In the genomic region with DNA sequence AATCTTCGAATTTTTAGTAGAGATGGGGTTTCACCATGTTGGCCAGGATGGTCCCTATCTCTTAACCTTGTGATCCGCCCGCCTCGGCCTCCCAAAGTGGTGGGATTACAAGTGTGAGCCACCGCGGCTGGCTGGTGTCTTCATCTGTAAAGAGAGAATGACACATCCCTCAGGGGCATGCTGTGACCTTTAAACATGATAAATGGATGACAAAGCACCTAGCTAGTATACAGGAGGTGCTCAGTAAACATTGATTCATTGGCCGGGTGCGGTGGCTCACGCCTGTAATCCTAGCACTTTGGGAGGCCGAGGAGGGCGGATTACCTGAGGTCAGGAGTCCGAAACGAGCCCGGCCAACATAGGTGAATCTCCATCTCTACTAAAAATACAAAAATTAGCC, we compare ENCODE assay signal across 2 cellular contexts.
TF ChIP-seq lines count a peak whose summit lies in the region.
"Not testable (repeated sequence)": the region's sequence is repeated elsewhere in the genome, so short reads cannot be mapped to it uniquely, and the experiment has no call there.

No MANE protein-coding gene starts in this region.

TF ChIP-seq in A549, 52 proteins besides CTCF, POLR2A, EP300 and RAD21:
- TF ChIP-seq FOSL2 (IDR thresholded peaks at IDR 0.05), result not testable (repeated sequence)
- TF ChIP-seq FOSL2 (CRISPR knock-in tag; IDR thresholded peaks at IDR 0.05), result peak; percentile 9; the same call in 1 of the 2 replicates

TF ChIP-seq in HepG2, 621 proteins besides CTCF, POLR2A, EP300 and RAD21:
- TF ChIP-seq PPARG (CRISPR knock-in tag; conservative IDR thresholded peaks at IDR 0.05) (peak; percentile 87), ZKSCAN1 (IDR thresholded peaks at IDR 0.05; ENCODE audit: low read length) (0 out of 2 replicates have a peak, but pooled peaks have one; percentile 19), JUN (CRISPR knock-in tag; IDR thresholded peaks at IDR 0.05) (0 out of 2 replicates have a peak, but pooled peaks have one; percentile 20), MAFK (conservative IDR thresholded peaks at IDR 0.05 in 1 of 2, IDR thresholded peaks at IDR 0.05 in 1 of 2; ENCODE audit: low read length in 2 of 2) (0 out of 4 replicates have a peak, but pooled peaks of 1 of the 2 experiments have one; percentile 20), GATAD2A (CRISPR knock-in tag; IDR thresholded peaks at IDR 0.05) (peak; percentile 58), NFE2L2 (IDR thresholded peaks at IDR 0.05; ENCODE audit: low read length) (peak; percentile 47; the same call in 1 of the 2 replicates), SOX13 (CRISPR knock-in tag; conservative IDR thresholded peaks at IDR 0.05 in 1 of 2, IDR thresholded peaks at IDR 0.05 in 1 of 2) (peak in 1 of 2 experiments; percentile 36; a peak in 1 of 4 replicates), FOSL1 (CRISPR knock-in tag; IDR thresholded peaks at IDR 0.05; ENCODE audit: borderline replicate concordance) (peak; percentile 51; the same call in 1 of the 2 replicates), ZSCAN9 (CRISPR knock-in tag; IDR thresholded peaks at IDR 0.05; ENCODE audit: borderline replicate concordance) (peak; percentile 43; the same call in 1 of the 2 replicates), NR2F1 (CRISPR knock-in tag; IDR thresholded peaks at IDR 0.05) (peak; percentile 46 to 53; a peak in 2 of 4 replicates), ZKSCAN8 (CRISPR knock-in tag; IDR thresholded peaks at IDR 0.05; ENCODE audit: borderline replicate concordance) (peak; percentile 99), FOSL2 (CRISPR knock-in tag; IDR thresholded peaks at IDR 0.05) (peak; percentile 91), NR2F6 (IDR thresholded peaks at IDR 0.05) (peak; percentile 68), NR2F6 (CRISPR knock-in tag; IDR thresholded peaks at IDR 0.05) (peak; percentile 69), FOXP1 (CRISPR knock-in tag; IDR thresholded peaks at IDR 0.05) (peak; percentile 57), ZNF605 (CRISPR knock-in tag; IDR thresholded peaks at IDR 0.05) (peak; percentile 72; the same call in 1 of the 2 replicates), SOX6 (CRISPR knock-in tag; IDR thresholded peaks at IDR 0.05) (0 out of 2 replicates have a peak, but pooled peaks have one; percentile 17), MIER3 (CRISPR knock-in tag; IDR thresholded peaks at IDR 0.05; ENCODE audit: borderline replicate concordance) (0 out of 2 replicates have a peak, but pooled peaks have one; percentile 34), MAFF (IDR thresholded peaks at IDR 0.05; ENCODE audit: low read depth, low read length) (0 out of 2 replicates have a peak, but pooled peaks have one; percentile 4), HMG20A (CRISPR knock-in tag; IDR thresholded peaks at IDR 0.05; ENCODE audit: borderline replicate concordance) (peak; percentile 49; the same call in 1 of the 2 replicates), KDM2A (CRISPR knock-in tag; IDR thresholded peaks at IDR 0.05; ENCODE audit: borderline replicate concordance, low read depth) (0 out of 2 replicates have a peak, but pooled peaks have one; percentile 23), ZMYM2 (CRISPR knock-in tag; IDR thresholded peaks at IDR 0.05) (peak; percentile 70; the same call in 1 of the 2 replicates), SAP130 (CRISPR knock-in tag; IDR thresholded peaks at IDR 0.05; ENCODE audit: low read depth) (peak; percentile 65), SOX5 (CRISPR knock-in tag; IDR thresholded peaks at IDR 0.05; ENCODE audit: borderline replicate concordance) (peak; percentile 40; the same call in 1 of the 2 replicates), ZNF460 (CRISPR knock-in tag; IDR thresholded peaks at IDR 0.05; ENCODE audit: borderline replicate concordance) (peak; percentile 97), RCOR2 (CRISPR knock-in tag; IDR thresholded peaks at IDR 0.05) (peak; percentile 73; the same call in 1 of the 2 replicates), RXRA (CRISPR knock-in tag; IDR thresholded peaks at IDR 0.05) (peak; percentile 47; the same call in 1 of the 2 replicates), ZNF792 (CRISPR knock-in tag; IDR thresholded peaks at IDR 0.05) (peak; percentile 24; the same call in 1 of the 2 replicates), RXRB (CRISPR knock-in tag; IDR thresholded peaks at IDR 0.05; ENCODE audit: borderline replicate concordance) (peak; percentile 76), FOXA3 (CRISPR knock-in tag; IDR thresholded peaks at IDR 0.05) (peak; percentile 79), FOXA1 (CRISPR knock-in tag; IDR thresholded peaks at IDR 0.05) (peak; percentile 69; the same call in 1 of the 2 replicates), PHF21A (CRISPR knock-in tag; IDR thresholded peaks at IDR 0.05) (0 out of 2 replicates have a peak, but pooled peaks have one; percentile 11), ZNF205 (CRISPR knock-in tag; IDR thresholded peaks at IDR 0.05) (0 out of 2 replicates have a peak, but pooled peaks have one; percentile 70), HDAC2 (CRISPR knock-in tag; IDR thresholded peaks at IDR 0.05) (peak; percentile 33; the same call in 1 of the 2 replicates), HNF4A (CRISPR knock-in tag; IDR thresholded peaks at IDR 0.05) (peak; percentile 31; the same call in 1 of the 2 replicates), RARA (CRISPR knock-in tag; IDR thresholded peaks at IDR 0.05) (peak; percentile 35; the same call in 1 of the 2 replicates), ZNF644 (CRISPR knock-in tag; IDR thresholded peaks at IDR 0.05; ENCODE audit: low read depth) (0 out of 2 replicates have a peak, but pooled peaks have one; percentile 12)
- TF ChIP-seq, protein P1, sequence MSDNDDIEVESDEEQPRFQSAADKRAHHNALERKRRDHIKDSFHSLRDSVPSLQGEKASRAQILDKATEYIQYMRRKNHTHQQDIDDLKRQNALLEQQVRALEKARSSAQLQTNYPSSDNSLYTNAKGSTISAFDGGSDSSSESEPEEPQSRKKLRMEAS (IDR thresholded peaks at IDR 0.05), result 0 out of 2 replicates have a peak, but pooled peaks have one; percentile 15
- TF ChIP-seq SOX13, FOXP1, SOX6, FOXA1 (IDR thresholded peaks at IDR 0.05): not testable (repeated sequence)
- TF ChIP-seq, protein P2, sequence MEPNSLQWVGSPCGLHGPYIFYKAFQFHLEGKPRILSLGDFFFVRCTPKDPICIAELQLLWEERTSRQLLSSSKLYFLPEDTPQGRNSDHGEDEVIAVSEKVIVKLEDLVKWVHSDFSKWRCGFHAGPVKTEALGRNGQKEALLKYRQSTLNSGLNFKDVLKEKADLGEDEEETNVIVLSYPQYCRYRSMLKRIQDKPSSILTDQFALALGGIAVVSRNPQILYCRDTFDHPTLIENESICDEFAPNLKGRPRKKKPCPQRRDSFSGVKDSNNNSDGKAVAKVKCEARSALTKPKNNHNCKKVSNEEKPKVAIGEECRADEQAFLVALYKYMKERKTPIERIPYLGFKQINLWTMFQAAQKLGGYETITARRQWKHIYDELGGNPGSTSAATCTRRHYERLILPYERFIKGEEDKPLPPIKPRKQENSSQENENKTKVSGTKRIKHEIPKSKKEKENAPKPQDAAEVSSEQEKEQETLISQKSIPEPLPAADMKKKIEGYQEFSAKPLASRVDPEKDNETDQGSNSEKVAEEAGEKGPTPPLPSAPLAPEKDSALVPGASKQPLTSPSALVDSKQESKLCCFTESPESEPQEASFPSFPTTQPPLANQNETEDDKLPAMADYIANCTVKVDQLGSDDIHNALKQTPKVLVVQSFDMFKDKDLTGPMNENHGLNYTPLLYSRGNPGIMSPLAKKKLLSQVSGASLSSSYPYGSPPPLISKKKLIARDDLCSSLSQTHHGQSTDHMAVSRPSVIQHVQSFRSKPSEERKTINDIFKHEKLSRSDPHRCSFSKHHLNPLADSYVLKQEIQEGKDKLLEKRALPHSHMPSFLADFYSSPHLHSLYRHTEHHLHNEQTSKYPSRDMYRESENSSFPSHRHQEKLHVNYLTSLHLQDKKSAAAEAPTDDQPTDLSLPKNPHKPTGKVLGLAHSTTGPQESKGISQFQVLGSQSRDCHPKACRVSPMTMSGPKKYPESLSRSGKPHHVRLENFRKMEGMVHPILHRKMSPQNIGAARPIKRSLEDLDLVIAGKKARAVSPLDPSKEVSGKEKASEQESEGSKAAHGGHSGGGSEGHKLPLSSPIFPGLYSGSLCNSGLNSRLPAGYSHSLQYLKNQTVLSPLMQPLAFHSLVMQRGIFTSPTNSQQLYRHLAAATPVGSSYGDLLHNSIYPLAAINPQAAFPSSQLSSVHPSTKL (CRISPR knock-in tag; IDR thresholded peaks at IDR 0.05), result peak; percentile 62
- TF ChIP-seq, protein P3, sequence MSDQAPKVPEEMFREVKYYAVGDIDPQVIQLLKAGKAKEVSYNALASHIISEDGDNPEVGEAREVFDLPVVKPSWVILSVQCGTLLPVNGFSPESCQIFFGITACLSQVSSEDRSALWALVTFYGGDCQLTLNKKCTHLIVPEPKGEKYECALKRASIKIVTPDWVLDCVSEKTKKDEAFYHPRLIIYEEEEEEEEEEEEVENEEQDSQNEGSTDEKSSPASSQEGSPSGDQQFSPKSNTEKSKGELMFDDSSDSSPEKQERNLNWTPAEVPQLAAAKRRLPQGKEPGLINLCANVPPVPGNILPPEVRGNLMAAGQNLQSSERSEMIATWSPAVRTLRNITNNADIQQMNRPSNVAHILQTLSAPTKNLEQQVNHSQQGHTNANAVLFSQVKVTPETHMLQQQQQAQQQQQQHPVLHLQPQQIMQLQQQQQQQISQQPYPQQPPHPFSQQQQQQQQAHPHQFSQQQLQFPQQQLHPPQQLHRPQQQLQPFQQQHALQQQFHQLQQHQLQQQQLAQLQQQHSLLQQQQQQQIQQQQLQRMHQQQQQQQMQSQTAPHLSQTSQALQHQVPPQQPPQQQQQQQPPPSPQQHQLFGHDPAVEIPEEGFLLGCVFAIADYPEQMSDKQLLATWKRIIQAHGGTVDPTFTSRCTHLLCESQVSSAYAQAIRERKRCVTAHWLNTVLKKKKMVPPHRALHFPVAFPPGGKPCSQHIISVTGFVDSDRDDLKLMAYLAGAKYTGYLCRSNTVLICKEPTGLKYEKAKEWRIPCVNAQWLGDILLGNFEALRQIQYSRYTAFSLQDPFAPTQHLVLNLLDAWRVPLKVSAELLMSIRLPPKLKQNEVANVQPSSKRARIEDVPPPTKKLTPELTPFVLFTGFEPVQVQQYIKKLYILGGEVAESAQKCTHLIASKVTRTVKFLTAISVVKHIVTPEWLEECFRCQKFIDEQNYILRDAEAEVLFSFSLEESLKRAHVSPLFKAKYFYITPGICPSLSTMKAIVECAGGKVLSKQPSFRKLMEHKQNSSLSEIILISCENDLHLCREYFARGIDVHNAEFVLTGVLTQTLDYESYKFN (CRISPR knock-in tag; conservative IDR thresholded peaks at IDR 0.05), result peak; percentile 38; the same call in 1 of the 2 replicates
- TF ChIP-seq, protein P4, sequence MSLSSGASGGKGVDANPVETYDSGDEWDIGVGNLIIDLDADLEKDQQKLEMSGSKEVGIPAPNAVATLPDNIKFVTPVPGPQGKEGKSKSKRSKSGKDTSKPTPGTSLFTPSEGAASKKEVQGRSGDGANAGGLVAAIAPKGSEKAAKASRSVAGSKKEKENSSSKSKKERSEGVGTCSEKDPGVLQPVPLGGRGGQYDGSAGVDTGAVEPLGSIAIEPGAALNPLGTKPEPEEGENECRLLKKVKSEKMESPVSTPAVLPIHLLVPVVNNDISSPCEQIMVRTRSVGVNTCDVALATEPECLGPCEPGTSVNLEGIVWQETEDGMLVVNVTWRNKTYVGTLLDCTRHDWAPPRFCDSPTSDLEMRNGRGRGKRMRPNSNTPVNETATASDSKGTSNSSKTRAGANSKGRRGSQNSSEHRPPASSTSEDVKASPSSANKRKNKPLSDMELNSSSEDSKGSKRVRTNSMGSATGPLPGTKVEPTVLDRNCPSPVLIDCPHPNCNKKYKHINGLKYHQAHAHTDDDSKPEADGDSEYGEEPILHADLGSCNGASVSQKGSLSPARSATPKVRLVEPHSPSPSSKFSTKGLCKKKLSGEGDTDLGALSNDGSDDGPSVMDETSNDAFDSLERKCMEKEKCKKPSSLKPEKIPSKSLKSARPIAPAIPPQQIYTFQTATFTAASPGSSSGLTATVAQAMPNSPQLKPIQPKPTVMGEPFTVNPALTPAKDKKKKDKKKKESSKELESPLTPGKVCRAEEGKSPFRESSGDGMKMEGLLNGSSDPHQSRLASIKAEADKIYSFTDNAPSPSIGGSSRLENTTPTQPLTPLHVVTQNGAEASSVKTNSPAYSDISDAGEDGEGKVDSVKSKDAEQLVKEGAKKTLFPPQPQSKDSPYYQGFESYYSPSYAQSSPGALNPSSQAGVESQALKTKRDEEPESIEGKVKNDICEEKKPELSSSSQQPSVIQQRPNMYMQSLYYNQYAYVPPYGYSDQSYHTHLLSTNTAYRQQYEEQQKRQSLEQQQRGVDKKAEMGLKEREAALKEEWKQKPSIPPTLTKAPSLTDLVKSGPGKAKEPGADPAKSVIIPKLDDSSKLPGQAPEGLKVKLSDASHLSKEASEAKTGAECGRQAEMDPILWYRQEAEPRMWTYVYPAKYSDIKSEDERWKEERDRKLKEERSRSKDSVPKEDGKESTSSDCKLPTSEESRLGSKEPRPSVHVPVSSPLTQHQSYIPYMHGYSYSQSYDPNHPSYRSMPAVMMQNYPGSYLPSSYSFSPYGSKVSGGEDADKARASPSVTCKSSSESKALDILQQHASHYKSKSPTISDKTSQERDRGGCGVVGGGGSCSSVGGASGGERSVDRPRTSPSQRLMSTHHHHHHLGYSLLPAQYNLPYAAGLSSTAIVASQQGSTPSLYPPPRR (CRISPR knock-in tag; IDR thresholded peaks at IDR 0.05; ENCODE audit: borderline replicate concordance), result peak; percentile 40; the same call in 1 of the 2 replicates
- TF ChIP-seq, protein P5, sequence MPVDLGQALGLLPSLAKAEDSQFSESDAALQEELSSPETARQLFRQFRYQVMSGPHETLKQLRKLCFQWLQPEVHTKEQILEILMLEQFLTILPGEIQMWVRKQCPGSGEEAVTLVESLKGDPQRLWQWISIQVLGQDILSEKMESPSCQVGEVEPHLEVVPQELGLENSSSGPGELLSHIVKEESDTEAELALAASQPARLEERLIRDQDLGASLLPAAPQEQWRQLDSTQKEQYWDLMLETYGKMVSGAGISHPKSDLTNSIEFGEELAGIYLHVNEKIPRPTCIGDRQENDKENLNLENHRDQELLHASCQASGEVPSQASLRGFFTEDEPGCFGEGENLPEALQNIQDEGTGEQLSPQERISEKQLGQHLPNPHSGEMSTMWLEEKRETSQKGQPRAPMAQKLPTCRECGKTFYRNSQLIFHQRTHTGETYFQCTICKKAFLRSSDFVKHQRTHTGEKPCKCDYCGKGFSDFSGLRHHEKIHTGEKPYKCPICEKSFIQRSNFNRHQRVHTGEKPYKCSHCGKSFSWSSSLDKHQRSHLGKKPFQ (CRISPR knock-in tag; IDR thresholded peaks at IDR 0.05; ENCODE audit: insufficient replicate concordance), result peak; percentile 92
- TF ChIP-seq, protein P6, sequence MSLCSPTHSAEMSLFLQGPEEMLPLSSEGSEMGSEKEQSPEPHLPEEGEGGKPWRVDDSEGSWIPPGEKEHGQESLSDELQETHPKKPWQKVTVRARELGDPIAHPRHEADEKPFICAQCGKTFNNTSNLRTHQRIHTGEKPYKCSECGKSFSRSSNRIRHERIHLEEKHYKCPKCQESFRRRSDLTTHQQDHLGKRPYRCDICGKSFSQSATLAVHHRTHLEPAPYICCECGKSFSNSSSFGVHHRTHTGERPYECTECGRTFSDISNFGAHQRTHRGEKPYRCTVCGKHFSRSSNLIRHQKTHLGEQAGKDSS (CRISPR knock-in tag; IDR thresholded peaks at IDR 0.05; ENCODE audit: borderline replicate concordance, low read depth), result peak; percentile 76; the same call in 1 of the 2 replicates
